In the genomic region with DNA sequence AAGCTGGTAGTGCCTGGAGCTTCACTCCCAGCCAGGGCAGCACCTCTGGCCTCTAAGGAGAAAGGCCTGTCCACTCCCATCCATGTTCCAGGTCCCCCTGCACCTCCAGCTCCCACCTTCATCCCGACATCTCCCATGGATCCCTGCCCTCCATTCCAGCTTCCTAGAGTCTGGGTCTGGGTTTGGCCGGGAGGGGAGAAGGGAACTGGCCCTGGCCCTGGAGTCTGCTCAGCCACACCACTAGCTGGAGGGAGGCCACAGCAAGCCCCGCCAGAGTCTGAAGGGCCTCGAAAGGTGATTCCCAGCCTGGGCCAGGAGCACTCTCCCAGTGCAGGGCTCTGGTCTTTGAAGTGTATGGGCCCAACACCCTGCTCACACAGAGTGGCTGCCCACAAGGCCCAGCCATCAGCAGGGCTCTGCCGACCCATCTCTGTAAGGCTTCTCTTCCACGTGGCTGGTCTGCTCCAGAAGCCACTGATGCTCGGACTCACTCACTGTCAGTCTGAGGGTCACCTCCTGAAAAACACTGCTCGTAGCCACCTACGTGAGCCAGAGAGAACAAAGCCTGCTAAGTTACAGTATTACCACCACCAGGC, we compare ENCODE assay signal across 16 cellular contexts. TPM values are rescaled to one million over a fixed set of nuclear protein-coding genes. Genes with fewer than 3 reads are reported as not detected.
"Had no signal": no experiment of that assay in that cellular context is flagged by ENCODE, and none has a peak within 500 bp of the region (broad histone marks: within the 10 kb centered on the region; RNA-seq: fewer than 3 reads in every experiment).

No MANE protein-coding gene starts in this region.

- FAIRE-seq: colon, endometrium, kidney, pancreas, TTC549 had no signal

- H3K9me3 Mint-ChIP-seq: activated naive CD4-positive, alpha-beta T cell treated with anti-CD3 and anti-CD28 coated beads for 36 hours; activated T-helper 2 cell treated with anti-CD3 and anti-CD28 coated beads, Interferon-gamma antibody, Interleukin-2, Interleukin-4, amounts not matched to agents 10 μg/mL and 5 μg/mL and 100 μg/mL, durations not matched to agents 14 hours and 24 hours and 36 hours; WTC11 had no signal

- H3K36me3 ChIP-seq: uterus had no signal

- H3K27me3 ChIP-seq: pancreas, sigmoid colon, thyroid gland, uterus had no signal

- H3K4me3 ChIP-seq: esophagus muscularis mucosa, pancreas, sigmoid colon, thyroid gland, uterus had no signal

- H3K9me3 ChIP-seq: esophagus muscularis mucosa, pancreas, sigmoid colon, thyroid gland, uterus had no signal

- H3K4me3 Mint-ChIP-seq: activated naive CD4-positive, alpha-beta T cell treated with anti-CD3 and anti-CD28 coated beads for 36 hours; WTC11 had no signal

- H3K27ac ChIP-seq: esophagus muscularis mucosa, sigmoid colon, thyroid gland, uterus had no signal

- H3K27ac Mint-ChIP-seq: activated T-helper 2 cell treated with anti-CD3 and anti-CD28 coated beads, Interferon-gamma antibody, Interleukin-2, Interleukin-4, amounts not matched to agents 10 μg/mL and 5 μg/mL and 100 μg/mL, durations not matched to agents 14 hours and 24 hours and 36 hours; WTC11 had no signal

- DNase-seq: sigmoid colon, uterus had no signal

RNA-seq across cellular contexts. Expression of gene RAB37, which starts 34.4 kb away (rescaled TPM):
- total RNA-seq: glomerular endothelial cell had no signal
- polyA plus RNA-seq: neural cell had no signal

RNA-seq across cellular contexts. Expression of gene CD300LF, which starts 58.7 kb away (rescaled TPM):
- total RNA-seq: activated CD8-positive, alpha-beta memory T cell treated with anti-CD3 and anti-CD28 coated beads for 36 hours; activated naive CD4-positive, alpha-beta T cell treated with anti-CD3 and anti-CD28 coated beads for 36 hours; activated T-helper 2 cell treated with anti-CD3 and anti-CD28 coated beads, Interferon-gamma antibody, Interleukin-2, Interleukin-4, amounts not matched to agents 10 μg/mL and 5 μg/mL and 100 μg/mL, durations not matched to agents 14 hours and 24 hours and 36 hours; glomerular endothelial cell; T-helper 2 cell treated with Interferon-gamma antibody and Interleukin-4, amounts not matched to agents 100 ng/mL and 5 ng/mL, for 36 hours; thyroid gland; WTC11 had no signal
- polyA plus RNA-seq: neural cell had no signal
